Comparison of ENCODE assay signal across 17 cellular contexts in the genomic region with DNA sequence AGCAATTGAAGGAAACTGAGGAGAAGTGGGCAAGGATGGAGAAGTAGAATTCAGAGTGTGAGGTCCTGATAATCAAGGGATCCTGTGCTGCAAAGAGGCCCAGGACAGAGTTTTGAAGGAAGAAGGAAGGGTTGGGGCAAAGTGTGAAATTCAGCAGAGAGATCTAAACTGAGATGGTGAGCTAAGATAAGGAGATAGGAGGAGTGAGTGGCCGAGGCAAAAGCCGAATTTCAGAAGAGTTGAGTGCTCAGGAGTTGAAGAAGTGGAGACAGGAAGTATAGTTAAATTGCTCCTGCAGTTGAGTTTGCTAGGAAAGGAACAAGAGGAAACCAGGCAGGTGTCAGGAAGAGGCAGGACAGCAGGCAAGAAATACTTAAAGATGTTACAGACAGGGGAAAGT. TPM values are rescaled to one million over a fixed set of nuclear protein-coding genes. Genes with fewer than 3 reads are reported as not detected.
A peak's percentile ranks its signal among the peaks of the same experiment; 100 is the strongest.
DNase-seq lines count a peak whose midpoint lies in the region; ATAC-seq, FAIRE-seq and TF ChIP-seq lines count a peak whose summit lies in the region.
"Had no signal": no experiment of that assay in that cellular context is flagged by ENCODE, and none has a peak within 500 bp of the region (broad histone marks: within the 10 kb centered on the region; RNA-seq: fewer than 3 reads in every experiment).

No MANE protein-coding gene starts in this region.

- H3K9ac ChIP-seq in OCI-LY3 (ENCODE audit: low read length) (no peak overlapping the region), K562 (ENCODE audit: insufficient read depth in 1 of 2, low read depth in 2 of 2, low read length in 2 of 2) (no peak overlapping the region; a peak in 1 of 4 replicates)
- H3K9ac ChIP-seq: KMS-11 had no signal

- H3K9me3 ChIP-seq in OCI-LY3 (ENCODE audit: insufficient read depth, low read length), result no peaks in the 10 kb centered on the region
- no peaks in the 10 kb centered on the region for H3K9me3 ChIP-seq in K562 (replicated peaks; ENCODE audit: control insufficient read depth, insufficient read depth, low read depth, low read length)
- no peaks in the 10 kb centered on the region for H3K9me3 ChIP-seq in adrenal gland (replicated peaks in 1 of 3)
- H3K9me3 ChIP-seq: MG63 had no signal

- 4% methylated on average over 2 of the region's 2 CpGs for WGBS in K562 (ENCODE audit: insufficient coverage, low coverage, missing lambda C conversion rate)
- 49 to 77% (median 59%) methylated on average over 2 of the region's 2 CpGs for WGBS in adrenal gland, 4 donors

- H3K4me3 ChIP-seq in OCI-LY3 (ENCODE audit: low read length) (no peak overlapping the region), K562 (no peak overlapping the region), adrenal gland (no peak overlapping the region)
- H3K4me3 ChIP-seq: MG63 had no signal

- BruUV-seq in K562 (replicated peaks; lab: Mats Ljungman, UMichigan), result no TSS peak

- H3K27ac ChIP-seq in OCI-LY3 (ENCODE audit: low read length) (no peak overlapping the region), K562 (ENCODE audit: extremely low read depth, low read depth, low read length) (no peak overlapping the region), adrenal gland (no peak overlapping the region)
- H3K27ac ChIP-seq: C4-2B, KMS-11 had no signal

- H3K27me3 ChIP-seq in OCI-LY3 (ENCODE audit: low read depth, low read length), result peaks cover 55% of the 10 kb centered on the region
- H3K27me3 ChIP-seq in K562 (ENCODE audit: control insufficient read depth in 2 of 2, insufficient read depth in 2 of 2, low read length in 2 of 2), result no peaks in the 10 kb centered on the region
- no peaks in the 10 kb centered on the region for H3K27me3 ChIP-seq in adrenal gland

- H4K20me1 ChIP-seq in OCI-LY3 (ENCODE audit: insufficient read depth, low read length) (no peaks in the 10 kb centered on the region), K562 (replicated peaks; ENCODE audit: control insufficient read depth, insufficient read depth, low read length) (no peaks in the 10 kb centered on the region)

- H3K4me3 Mint-ChIP-seq in activated CD8-positive, alpha-beta T cell treated with anti-CD3 and anti-CD28 coated beads, Interleukin-2, amount 10 ng/mL, durations not matched to agents 7 days and 5 days, result no peak overlapping the region
- H3K4me3 Mint-ChIP-seq in activated CD8-positive, alpha-beta T cell treated with anti-CD3 and anti-CD28 coated beads for 36 hours, result no peak overlapping the region
- peak overlapping the region; percentile 1 for H3K4me3 Mint-ChIP-seq in type B pancreatic cell

- in situ Hi-C loops in K562 (cut with MboI), result no loop called here

- no peak for TF ChIP-seq POLR2A in K562 (conservative IDR thresholded peaks at IDR 0.05)
- TF ChIP-seq POLR2A in adrenal gland (IDR thresholded peaks at IDR 0.05), result no peak

- H3K9me1 ChIP-seq in K562 (ENCODE audit: control insufficient read depth, insufficient read depth, low read length), result no peaks in the 10 kb centered on the region

- H3K4me1 Mint-ChIP-seq in activated CD8-positive, alpha-beta T cell treated with anti-CD3 and anti-CD28 coated beads, Interleukin-2, amount 10 ng/mL, durations not matched to agents 7 days and 5 days (ENCODE audit: low read depth), result peaks cover 14% of the 10 kb centered on the region
- peaks cover 16% of the 10 kb centered on the region for H3K4me1 Mint-ChIP-seq in activated CD8-positive, alpha-beta T cell treated with anti-CD3 and anti-CD28 coated beads for 36 hours (ENCODE audit: low read depth)
- H3K4me1 Mint-ChIP-seq in type B pancreatic cell (ENCODE audit: unreplicated experiment), result peaks cover 5% of the 10 kb centered on the region

- H3K27me3 Mint-ChIP-seq in activated CD8-positive, alpha-beta T cell treated with anti-CD3 and anti-CD28 coated beads, Interleukin-2, amount 10 ng/mL, durations not matched to agents 7 days and 5 days (ENCODE audit: low read depth), result peaks cover 27% of the 10 kb centered on the region
- H3K27me3 Mint-ChIP-seq in activated CD8-positive, alpha-beta T cell treated with anti-CD3 and anti-CD28 coated beads for 36 hours, result peaks cover 12% of the 10 kb centered on the region
- H3K27me3 Mint-ChIP-seq in type B pancreatic cell, result peaks cover 42% of the 10 kb centered on the region

- H3K36me3 ChIP-seq in OCI-LY3 (replicated peaks; ENCODE audit: low read depth, low read length), result no peaks in the 10 kb centered on the region
- no peaks in the 10 kb centered on the region for H3K36me3 ChIP-seq in K562 (ENCODE audit: control insufficient read depth, insufficient read depth, low read length)
- no peaks in the 10 kb centered on the region for H3K36me3 ChIP-seq in adrenal gland (replicated peaks in 1 of 2)
- H3K36me3 ChIP-seq: MG63 had no signal

- DNase-seq in activated CD8-positive, alpha-beta T cell treated with anti-CD3 and anti-CD28 coated beads, Interleukin-2, amount 10 ng/mL, durations not matched to agents 7 days and 5 days, result no peak
- no peak for DNase-seq in activated CD8-positive, alpha-beta T cell treated with anti-CD3 and anti-CD28 coated beads for 36 hours
- DNase-seq in K562 (ENCODE audit: extremely low read depth in 1 of 4, low spot score in 3 of 4) (no peak), type B pancreatic cell (ENCODE audit: extremely low spot score, unreplicated experiment) (no peak), adrenal gland (no peak)
- DNase-seq in activated CD8-positive, alpha-beta memory T cell treated with anti-CD3 and anti-CD28 coated beads, Interleukin-2, amount 50 U/mL, for 4 hours, result no peak
- DNase-seq: COR-L47, MG63, NCI-H1092 treated with DMSO at 0.1 percent for 48 hours, NCI-H2081 treated with DMSO at 0.1 percent for 48 hours, NCI-H2227 treated with DMSO at 0.1 percent for 48 hours had no signal

- H3K36me3 Mint-ChIP-seq in activated CD8-positive, alpha-beta T cell treated with anti-CD3 and anti-CD28 coated beads, Interleukin-2, amount 10 ng/mL, durations not matched to agents 7 days and 5 days (ENCODE audit: low read depth), result no peaks in the 10 kb centered on the region
- H3K36me3 Mint-ChIP-seq in activated CD8-positive, alpha-beta T cell treated with anti-CD3 and anti-CD28 coated beads for 36 hours (ENCODE audit: low read depth), result no peaks in the 10 kb centered on the region
- H3K36me3 Mint-ChIP-seq in type B pancreatic cell, result no peaks in the 10 kb centered on the region

- H3K4me2 ChIP-seq in OCI-LY3 (ENCODE audit: low read length) (no peak overlapping the region), K562 (ENCODE audit: insufficient read depth, low read length) (no peak overlapping the region; the same call in 1 of the 2 replicates)
- H3K4me2 ChIP-seq: KMS-11 had no signal

- no peak for FAIRE-seq in K562 (lab: Jason Lieb, UNC)
- FAIRE-seq: A204.1, H1 had no signal

- peak; percentile 8; the same call in 1 of the 2 replicates for TF ChIP-seq EP300 in K562 (IDR thresholded peaks at IDR 0.05; ENCODE audit: low read length)

- H3K79me2 ChIP-seq in OCI-LY3 (ENCODE audit: low read length), result no peaks in the 10 kb centered on the region
- H3K79me2 ChIP-seq in K562 (ENCODE audit: control insufficient read depth, insufficient read depth, low read length), result no peaks in the 10 kb centered on the region

- intact Hi-C loops in activated CD8-positive, alpha-beta T cell treated with anti-CD3 and anti-CD28 coated beads for 36 hours (cut with micrococcal nuclease), result loop anchor here (10.0 kb wide), 1 partner anchor 64 kb away; no protein-coding TSS in a partner anchor
- intact Hi-C loops in K562 (cut with micrococcal nuclease) (no loop called here), adrenal gland (cut with DNase I) (loop anchor here (10.0 kb wide), 1 partner anchor 184 kb away; no protein-coding TSS in a partner anchor)

- peak overlapping the region; percentile 7 for H3K27ac Mint-ChIP-seq in activated CD8-positive, alpha-beta T cell treated with anti-CD3 and anti-CD28 coated beads, Interleukin-2, amount 10 ng/mL, durations not matched to agents 7 days and 5 days
- no peak overlapping the region for H3K27ac Mint-ChIP-seq in activated CD8-positive, alpha-beta T cell treated with anti-CD3 and anti-CD28 coated beads for 36 hours
- no peak overlapping the region for H3K27ac Mint-ChIP-seq in type B pancreatic cell

- peaks cover 40% of the 10 kb centered on the region for H3K4me1 ChIP-seq in OCI-LY3 (ENCODE audit: low read length)
- H3K4me1 ChIP-seq in K562 (replicated peaks in 1 of 2; ENCODE audit: control insufficient read depth in 2 of 2, insufficient read depth in 2 of 2, low read length in 2 of 2), result peaks cover 34 to 59% of the 10 kb centered on the region in 2 experiments
- peaks cover 9 to 28% of the 10 kb centered on the region in 2 donors for H3K4me1 ChIP-seq in adrenal gland (replicated peaks in 1 of 2)

- POLR2A ChIA-PET in activated CD8-positive, alpha-beta T cell treated with anti-CD3 and anti-CD28 coated beads, Interleukin-2, amount 10 ng/mL, durations not matched to agents 7 days and 5 days (lab: Charles Lee), result interaction anchor here (1.0 kb wide), 1 partner anchor 16 kb away, joined by 3 read pairs; a partner anchor contains a TSS
- POLR2A ChIA-PET in activated CD8-positive, alpha-beta T cell treated with anti-CD3 and anti-CD28 coated beads for 36 hours (lab: Charles Lee), result interaction anchor here (1.0 to 1.2 kb wide), 2 partner anchors 9 to 34 kb away, joined by 3 to 4 read pairs; no protein-coding TSS in a partner anchor
- POLR2A ChIA-PET in K562 (lab: Yijun Ruan, JAX), result interaction anchor here (0.7 to 7.4 kb wide), 6 partner anchors 9 to 203 kb away, joined by 3 to 59 read pairs (median 4); a partner anchor contains a TSS

- ATAC-seq in activated CD8-positive, alpha-beta T cell treated with anti-CD3 and anti-CD28 coated beads, Interleukin-2, amount 10 ng/mL, durations not matched to agents 7 days and 5 days, result no peak
- no peak for ATAC-seq in activated CD8-positive, alpha-beta T cell treated with anti-CD3 and anti-CD28 coated beads for 36 hours
- no peak for ATAC-seq in K562
- ATAC-seq: Panc1 had no signal

- CTCF ChIA-PET in activated CD8-positive, alpha-beta T cell treated with anti-CD3 and anti-CD28 coated beads, Interleukin-2, amount 10 ng/mL, durations not matched to agents 7 days and 5 days (lab: Charles Lee), result interaction anchor here (0.9 to 21.7 kb wide), 13 partner anchors 10 to 314 kb away, joined by 3 to 647 read pairs (median 4); a partner anchor contains a TSS
- CTCF ChIA-PET in activated CD8-positive, alpha-beta T cell treated with anti-CD3 and anti-CD28 coated beads for 36 hours (lab: Charles Lee), result interaction anchor here (0.9 to 14.1 kb wide), 11 partner anchors 9 to 189 kb away, joined by 3 to 340 read pairs (median 6); a partner anchor contains a TSS
- CTCF ChIA-PET in K562 (lab: Yijun Ruan, JAX; ENCODE audit: low intra/inter-chr PET ratio), result no interaction called here

- TF ChIP-seq RAD21 in K562 (CRISPR knock-in tag; conservative IDR thresholded peaks at IDR 0.05 in 1 of 2, IDR thresholded peaks at IDR 0.05 in 1 of 2), result no peak

- no peak for TF ChIP-seq CTCF in activated CD8-positive, alpha-beta T cell treated with anti-CD3 and anti-CD28 coated beads for 36 hours (IDR thresholded peaks at IDR 0.05)
- no peak for TF ChIP-seq CTCF in OCI-LY3 (IDR thresholded peaks at IDR 0.05; ENCODE audit: low read depth, low read length)
- no peak for TF ChIP-seq CTCF in K562 (IDR thresholded peaks at IDR 0.05 in 2 of 3, conservative IDR thresholded peaks at IDR 0.05 in 1 of 3; ENCODE audit: insufficient read depth in 2 of 3, low read depth in 1 of 3, low read length in 3 of 3)
- TF ChIP-seq CTCF in type B pancreatic cell (conservative IDR thresholded peaks at IDR 0.05), result no peak
- TF ChIP-seq CTCF in adrenal gland (IDR thresholded peaks at IDR 0.05), result no peak

- 0 out of 2 replicates have a peak overlapping the region, but pooled peaks have one; percentile 19 for H2AFZ ChIP-seq in OCI-LY3 (ENCODE audit: low read depth, low read length)
- H2AFZ ChIP-seq in K562 (ENCODE audit: low read depth, low read length), result peak overlapping the region; percentile 49

- H3K9me3 Mint-ChIP-seq in activated CD8-positive, alpha-beta T cell treated with anti-CD3 and anti-CD28 coated beads, Interleukin-2, amount 10 ng/mL, durations not matched to agents 7 days and 5 days (ENCODE audit: insufficient read depth), result no peaks in the 10 kb centered on the region
- no peaks in the 10 kb centered on the region for H3K9me3 Mint-ChIP-seq in activated CD8-positive, alpha-beta T cell treated with anti-CD3 and anti-CD28 coated beads for 36 hours
- H3K9me3 Mint-ChIP-seq in type B pancreatic cell, result no peaks in the 10 kb centered on the region

RNA-seq across cellular contexts. Expression of a gene that starts 16.4 kb away (rescaled TPM):
- total RNA-seq in activated CD8-positive, alpha-beta T cell treated with anti-CD3 and anti-CD28 coated beads, Interleukin-2, amount 10 ng/mL, durations not matched to agents 7 days and 5 days, result 10 to 100 TPM; 59.0 to 61.3 TPM
- 10 to 100 TPM; 50.4 to 51.4 TPM for total RNA-seq in activated CD8-positive, alpha-beta T cell treated with anti-CD3 and anti-CD28 coated beads for 36 hours
- 70.6 and 157 TPM in 2 replicates for total RNA-seq in K562 (2011; cell fraction: chromatin; rRNA removed; ENCODE audit: low replicate concordance)
- total RNA-seq in K562 (2011; cell fraction: nucleolus; rRNA removed), result 89.5 and 98.9 TPM in 2 replicates
- 74.0 and 80.4 TPM in 2 replicates for total RNA-seq in K562 (2011; cell fraction: nucleoplasm; rRNA removed)
- total RNA-seq in K562 (2014; rRNA removed) (52.1 and 57.2 TPM in 2 replicates), K562 (2014; rRNA removed; fragmentation: Illumina TruSeq; extraction: Trizol) (36.1 and 36.6 TPM in 2 replicates), K562 (2015; rRNA removed; fragmentation: Illumina TruSeq; extraction: Trizol) (33.3 and 35.6 TPM in 2 replicates), K562 (2021) (81.3 and 94.2 TPM in 2 replicates), type B pancreatic cell (ENCODE audit: low replicate concordance) (62.3 and 63.1 TPM in 2 replicates), adrenal gland (100 to 1,000 TPM in 4 of 8 donors, 10 to 100 TPM in 4; 40.7 to 129 (median 96.0) TPM)
- polyA plus RNA-seq in K562 (2011; rRNA removed) (66.5 and 72.1 TPM in 2 replicates), K562 (2014; fragmentation: Illumina TruSeq; extraction: Trizol) (73.6 and 78.3 TPM in 2 replicates), K562 (2014; fragmentation: Nextera tagmentation; extraction: Ambion mirVana) (1 to 10 TPM in 1 of 2 experiments, under 1 TPM in 1; 0.63 to 1.3 TPM), K562 (2014; rRNA removed) (53.4 and 57.2 TPM in 2 replicates), adrenal gland (10 to 100 TPM; 66.6 to 80.7 (median 71.6) TPM)
- polyA plus RNA-seq in K562 (2011; cell fraction: cytosol; rRNA removed), result 68.3 and 74.8 TPM in 2 replicates
- polyA plus RNA-seq in K562 (2011; cell fraction: nucleus; rRNA removed), result 140 and 167 TPM in 2 replicates
- 53.3 and 64.1 TPM in 2 replicates for polyA plus RNA-seq in K562 (2012)
- 48.3 and 60.9 TPM in 2 replicates for polyA minus RNA-seq in K562 (2011; rRNA and poly(A)+ RNA removed)
- 37.6 and 41.0 TPM in 2 replicates for polyA minus RNA-seq in K562 (2011; cell fraction: cytosol; rRNA and poly(A)+ RNA removed)
- polyA minus RNA-seq in K562 (2011; cell fraction: nucleus; rRNA and poly(A)+ RNA removed), result 30.2 and 35.1 TPM in 2 replicates

RNA-seq across cellular contexts. Expression of a gene that starts 33.0 kb away (rescaled TPM):
- 1 to 10 TPM; 5.3 to 5.9 TPM for total RNA-seq in activated CD8-positive, alpha-beta T cell treated with anti-CD3 and anti-CD28 coated beads, Interleukin-2, amount 10 ng/mL, durations not matched to agents 7 days and 5 days
- total RNA-seq in activated CD8-positive, alpha-beta T cell treated with anti-CD3 and anti-CD28 coated beads for 36 hours, result 1 to 10 TPM; 4.7 to 4.9 TPM
- 39.6 and 56.6 TPM in 2 replicates for total RNA-seq in K562 (2011; cell fraction: chromatin; rRNA removed; ENCODE audit: low replicate concordance)
- 27.2 and 29.9 TPM in 2 replicates for total RNA-seq in K562 (2011; cell fraction: nucleolus; rRNA removed)
- 31.7 and 33.1 TPM in 2 replicates for total RNA-seq in K562 (2011; cell fraction: nucleoplasm; rRNA removed)
- 22.5 and 33.6 TPM in 2 replicates for total RNA-seq in K562 (2014; rRNA removed)
- 29.6 and 31.0 TPM in 2 replicates for total RNA-seq in K562 (2014; rRNA removed; fragmentation: Illumina TruSeq; extraction: Trizol)
- total RNA-seq in K562 (2015; rRNA removed; fragmentation: Illumina TruSeq; extraction: Trizol), result 23.3 and 25.7 TPM in 2 replicates
- total RNA-seq in K562 (2021), result 30.2 and 31.6 TPM in 2 replicates
- polyA plus RNA-seq in K562 (2011; rRNA removed), result 30.8 and 33.7 TPM in 2 replicates
- 14.5 and 17.4 TPM in 2 replicates for polyA plus RNA-seq in K562 (2011; cell fraction: cytosol; rRNA removed)
- polyA plus RNA-seq in K562 (2011; cell fraction: nucleus; rRNA removed), result 20.4 and 23.2 TPM in 2 replicates
- polyA plus RNA-seq in K562 (2012), result 17.0 and 17.6 TPM in 2 replicates
- polyA plus RNA-seq in K562 (2014; fragmentation: Illumina TruSeq; extraction: Trizol), result 24.8 and 30.2 TPM in 2 replicates
- polyA plus RNA-seq in K562 (2014; fragmentation: Nextera tagmentation; extraction: Ambion mirVana), result 1 to 10 TPM; 4.5 to 5.2 TPM
- polyA plus RNA-seq in K562 (2014; rRNA removed), result 16.3 and 20.2 TPM in 2 replicates
- 52.0 and 59.7 TPM in 2 replicates for polyA minus RNA-seq in K562 (2011; rRNA and poly(A)+ RNA removed)
- polyA minus RNA-seq in K562 (2011; cell fraction: cytosol; rRNA and poly(A)+ RNA removed), result 21.9 and 25.0 TPM in 2 replicates
- polyA minus RNA-seq in K562 (2011; cell fraction: nucleus; rRNA and poly(A)+ RNA removed), result 13.9 and 20.9 TPM in 2 replicates
- 1.0 and 7.2 TPM in 2 replicates for total RNA-seq in type B pancreatic cell (ENCODE audit: low replicate concordance)
- total RNA-seq in adrenal gland, result 1 to 10 TPM; 2.9 to 6.3 (median 5.6) TPM
- polyA plus RNA-seq in adrenal gland, result 1 to 10 TPM; 2.9 to 6.6 (median 3.4) TPM

RNA-seq across cellular contexts. Expression of a gene that starts 56.1 kb away (rescaled TPM):
- 10 to 100 TPM; 41.6 to 45.1 TPM for total RNA-seq in activated CD8-positive, alpha-beta T cell treated with anti-CD3 and anti-CD28 coated beads, Interleukin-2, amount 10 ng/mL, durations not matched to agents 7 days and 5 days
- 100 to 1,000 TPM; 100 to 102 TPM for total RNA-seq in activated CD8-positive, alpha-beta T cell treated with anti-CD3 and anti-CD28 coated beads for 36 hours
- total RNA-seq in K562 (2011; cell fraction: chromatin; rRNA removed; ENCODE audit: low replicate concordance), result 150 and 157 TPM in 2 replicates
- 80.9 and 87.9 TPM in 2 replicates for total RNA-seq in K562 (2011; cell fraction: nucleolus; rRNA removed)
- 121 and 150 TPM in 2 replicates for total RNA-seq in K562 (2011; cell fraction: nucleoplasm; rRNA removed)
- 85.9 and 106 TPM in 2 replicates for total RNA-seq in K562 (2014; rRNA removed)
- total RNA-seq in K562 (2014; rRNA removed; fragmentation: Illumina TruSeq; extraction: Trizol), result 92.7 and 93.9 TPM in 2 replicates
- 85.1 and 86.5 TPM in 2 replicates for total RNA-seq in K562 (2015; rRNA removed; fragmentation: Illumina TruSeq; extraction: Trizol)
- total RNA-seq in K562 (2021), result 81.1 and 82.1 TPM in 2 replicates
- 138 and 152 TPM in 2 replicates for polyA plus RNA-seq in K562 (2011; rRNA removed)
- polyA plus RNA-seq in K562 (2011; cell fraction: cytosol; rRNA removed), result 91.2 and 121 TPM in 2 replicates
- polyA plus RNA-seq in K562 (2011; cell fraction: nucleus; rRNA removed), result 209 and 264 TPM in 2 replicates
- 76.3 and 124 TPM in 2 replicates for polyA plus RNA-seq in K562 (2012)
- polyA plus RNA-seq in K562 (2014; fragmentation: Illumina TruSeq; extraction: Trizol), result 111 and 128 TPM in 2 replicates
- polyA plus RNA-seq in K562 (2014; fragmentation: Nextera tagmentation; extraction: Ambion mirVana), result 100 to 1,000 TPM in 1 of 2 experiments, 10 to 100 TPM in 1; 86.9 to 130 TPM
- polyA plus RNA-seq in K562 (2014; rRNA removed), result 113 and 131 TPM in 2 replicates
- 109 and 116 TPM in 2 replicates for polyA minus RNA-seq in K562 (2011; rRNA and poly(A)+ RNA removed)
- polyA minus RNA-seq in K562 (2011; cell fraction: cytosol; rRNA and poly(A)+ RNA removed), result 50.0 and 50.6 TPM in 2 replicates
- 51.2 and 78.6 TPM in 2 replicates for polyA minus RNA-seq in K562 (2011; cell fraction: nucleus; rRNA and poly(A)+ RNA removed)
- 38.2 and 45.7 TPM in 2 replicates for total RNA-seq in type B pancreatic cell (ENCODE audit: low replicate concordance)
- 10 to 100 TPM; 31.6 to 73.1 (median 52.2) TPM for total RNA-seq in adrenal gland
- 10 to 100 TPM; 39.5 to 95.4 (median 78.6) TPM for polyA plus RNA-seq in adrenal gland
